In genomic region chr11:130707217-130707616, GRCh38 we compare ENCODE assay signal across 19 cellular contexts.
DNase-seq lines count a peak whose midpoint lies in the region; ATAC-seq and TF ChIP-seq lines count a peak whose summit lies in the region.
"Had no signal": no experiment of that assay in that cellular context is flagged by ENCODE, and none has a peak within 500 bp of the region (broad histone marks: within the 10 kb centered on the region; RNA-seq: fewer than 3 reads in every experiment).

No MANE protein-coding gene starts in this region.

- H3K27ac ChIP-seq in right cardiac atrium (ENCODE audit: low read length) (no peak overlapping the region), esophagus muscularis mucosa (replicated peaks in 1 of 4) (no peak overlapping the region), osteoblast (ENCODE audit: low read depth, low read length) (no peak overlapping the region), coronary artery (no peak overlapping the region)
- H3K27ac ChIP-seq: 22Rv1; A549; BLaER1 treated with 17β-estradiol and CSF1 and Interleukin-3, amounts not matched to agents 10 nM and 100 nM; C4-2B had no signal

- H3K4me1 ChIP-seq in right cardiac atrium (ENCODE audit: control insufficient read depth, insufficient read depth, low read length) (no peaks in the 10 kb centered on the region), esophagus muscularis mucosa (peaks cover 0 to 14% (median 12%) of the 10 kb centered on the region in 4 donors), osteoblast (ENCODE audit: insufficient read depth, low read length) (peaks cover 20% of the 10 kb centered on the region)
- H3K4me1 ChIP-seq: A549, Caco-2 had no signal

- H2AFZ ChIP-seq in osteoblast (ENCODE audit: low read length) = no peak overlapping the region

- ATAC-seq in right cardiac atrium = peak; percentile 39 to 90
- ATAC-seq in left ventricle myocardium superior = no peak
- ATAC-seq: A549; CD8-positive, alpha-beta T cell had no signal

- no peak overlapping the region for H3K4me3 Mint-ChIP-seq in HFFc6
- H3K4me3 Mint-ChIP-seq in activated CD4-positive, alpha-beta T cell treated with anti-CD3 and anti-CD28 coated beads, Interleukin-2, amount 10 ng/mL, durations not matched to agents 7 days and 5 days = no peak overlapping the region
- H3K4me3 Mint-ChIP-seq: B cell; CD4-positive, alpha-beta T cell; CD8-positive, alpha-beta T cell had no signal

- CTCF ChIA-PET in activated CD4-positive, alpha-beta T cell treated with anti-CD3 and anti-CD28 coated beads, Interleukin-2, amount 10 ng/mL, durations not matched to agents 7 days and 5 days (lab: Charles Lee) = interaction anchor here (1.2 kb wide), 1 partner anchor 11 kb away, joined by 4 read pairs; no protein-coding TSS in a partner anchor

- peaks cover 10% of the 10 kb centered on the region for H3K36me3 Mint-ChIP-seq in HFFc6 (ENCODE audit: low read depth)
- H3K36me3 Mint-ChIP-seq in activated CD4-positive, alpha-beta T cell treated with anti-CD3 and anti-CD28 coated beads, Interleukin-2, amount 10 ng/mL, durations not matched to agents 7 days and 5 days (ENCODE audit: low read depth) = no peaks in the 10 kb centered on the region
- H3K36me3 Mint-ChIP-seq: CD8-positive, alpha-beta T cell had no signal

- no peaks in the 10 kb centered on the region for H3K36me3 ChIP-seq in esophagus muscularis mucosa
- no peaks in the 10 kb centered on the region for H3K36me3 ChIP-seq in osteoblast (ENCODE audit: insufficient read depth, low read length)
- H3K36me3 ChIP-seq: BLaER1 treated with 17β-estradiol and CSF1 and Interleukin-3, amounts not matched to agents 10 nM and 100 nM had no signal

- POLR2A ChIA-PET in activated CD4-positive, alpha-beta T cell treated with anti-CD3 and anti-CD28 coated beads, Interleukin-2, amount 10 ng/mL, durations not matched to agents 7 days and 5 days (lab: Charles Lee) = no interaction called here

- H3K27ac Mint-ChIP-seq in HFFc6 = no peak overlapping the region
- no peak overlapping the region for H3K27ac Mint-ChIP-seq in activated CD4-positive, alpha-beta T cell treated with anti-CD3 and anti-CD28 coated beads, Interleukin-2, amount 10 ng/mL, durations not matched to agents 7 days and 5 days
- H3K27ac Mint-ChIP-seq: B cell; CD4-positive, alpha-beta T cell; CD8-positive, alpha-beta T cell had no signal

- peaks cover 7% of the 10 kb centered on the region for H3K9me3 Mint-ChIP-seq in HFFc6
- H3K9me3 Mint-ChIP-seq in activated CD4-positive, alpha-beta T cell treated with anti-CD3 and anti-CD28 coated beads, Interleukin-2, amount 10 ng/mL, durations not matched to agents 7 days and 5 days = no peaks in the 10 kb centered on the region
- H3K9me3 Mint-ChIP-seq: CD4-positive, alpha-beta T cell; CD8-positive, alpha-beta T cell had no signal

- 61% methylated on average over 4 of the region's 4 CpGs for WGBS in right cardiac atrium
- 98% methylated on average over 4 of the region's 4 CpGs for WGBS in esophagus muscularis mucosa

- peaks cover 35% of the 10 kb centered on the region for H3K27me3 Mint-ChIP-seq in HFFc6 (ENCODE audit: insufficient read depth)
- no peaks in the 10 kb centered on the region for H3K27me3 Mint-ChIP-seq in activated CD4-positive, alpha-beta T cell treated with anti-CD3 and anti-CD28 coated beads, Interleukin-2, amount 10 ng/mL, durations not matched to agents 7 days and 5 days
- H3K27me3 Mint-ChIP-seq: B cell had no signal

- no peak overlapping the region for H3K4me3 ChIP-seq in right cardiac atrium (ENCODE audit: low read length)
- no peak overlapping the region for H3K4me3 ChIP-seq in esophagus muscularis mucosa
- no peak overlapping the region for H3K4me3 ChIP-seq in osteoblast (ENCODE audit: insufficient read depth, low read length)
- H3K4me3 ChIP-seq in coronary artery = no peak overlapping the region
- H3K4me3 ChIP-seq: A549; BLaER1 treated with 17β-estradiol and CSF1 and Interleukin-3, amounts not matched to agents 10 nM and 100 nM had no signal

- H3K4me2 ChIP-seq in osteoblast (ENCODE audit: insufficient read depth, low read length) = peak overlapping the region; percentile 27
- H3K4me2 ChIP-seq: A549; BLaER1 treated with 17β-estradiol and CSF1 and Interleukin-3, amounts not matched to agents 10 nM and 100 nM had no signal

- DNase-seq in right cardiac atrium = no peak
- no peak for DNase-seq in left ventricle myocardium superior
- DNase-seq in esophagus muscularis mucosa (ENCODE audit: extremely low spot score) = peak; percentile 74
- no peak for DNase-seq in osteoblast (ENCODE audit: insufficient read length, low spot score, missing footprints)
- DNase-seq in HFFc6 = no peak
- DNase-seq in coronary artery (ENCODE audit: low spot score) = no peak
- DNase-seq in activated CD4-positive, alpha-beta T cell treated with anti-CD3 and anti-CD28 coated beads, Interleukin-2, amount 10 ng/mL, durations not matched to agents 7 days and 5 days = no peak
- DNase-seq: AML-193; Caco-2; Calu3; CD4-positive, alpha-beta T cell; CD8-positive, alpha-beta T cell; DMS79 treated with DMSO at 0.1 percent for 48 hours; GF-D8 had no signal

- no peaks in the 10 kb centered on the region for H3K79me2 ChIP-seq in osteoblast (ENCODE audit: insufficient read depth, low read length)

- no peaks in the 10 kb centered on the region for H3K9me3 ChIP-seq in right cardiac atrium (ENCODE audit: control insufficient read depth, low read length)
- no peaks in the 10 kb centered on the region for H3K9me3 ChIP-seq in esophagus muscularis mucosa
- H3K9me3 ChIP-seq in osteoblast (ENCODE audit: low read depth, low read length) = no peaks in the 10 kb centered on the region
- H3K9me3 ChIP-seq: A549 had no signal

- intact Hi-C loops in right cardiac atrium (cut with DNase I) = no loop called here
- intact Hi-C loops in left ventricle myocardium superior (cut with micrococcal nuclease) = no loop called here
- intact Hi-C loops in esophagus muscularis mucosa (cut with DNase I) = no loop called here

- H3K27me3 ChIP-seq in right cardiac atrium (ENCODE audit: control insufficient read depth, insufficient read depth) = no peaks in the 10 kb centered on the region
- no peaks in the 10 kb centered on the region for H3K27me3 ChIP-seq in esophagus muscularis mucosa
- H3K27me3 ChIP-seq in osteoblast (ENCODE audit: insufficient read depth, low read length) = peaks cover 6% of the 10 kb centered on the region
- H3K27me3 ChIP-seq: BLaER1 treated with 17β-estradiol and CSF1 and Interleukin-3, amounts not matched to agents 10 nM and 100 nM had no signal

- no peaks in the 10 kb centered on the region; the same call in 1 of the 2 replicates for H3K4me1 Mint-ChIP-seq in HFFc6 (ENCODE audit: low read depth)
- H3K4me1 Mint-ChIP-seq in activated CD4-positive, alpha-beta T cell treated with anti-CD3 and anti-CD28 coated beads, Interleukin-2, amount 10 ng/mL, durations not matched to agents 7 days and 5 days = no peaks in the 10 kb centered on the region
- H3K4me1 Mint-ChIP-seq: B cell had no signal

- TF ChIP-seq CTCF in esophagus muscularis mucosa (IDR thresholded peaks at IDR 0.05) (no peak), osteoblast (IDR thresholded peaks at IDR 0.05; ENCODE audit: extremely low read depth, low read depth, low read length) (no peak), HFFc6 (IDR thresholded peaks at IDR 0.05) (no peak), coronary artery (IDR thresholded peaks at IDR 0.05) (no peak)

- no peaks in the 10 kb centered on the region for H4K20me1 ChIP-seq in osteoblast (ENCODE audit: insufficient read depth, low read length)
- H4K20me1 ChIP-seq: BLaER1 treated with 17β-estradiol and CSF1 and Interleukin-3, amounts not matched to agents 10 nM and 100 nM had no signal

- TF ChIP-seq POLR2A in esophagus muscularis mucosa (IDR thresholded peaks at IDR 0.05; ENCODE audit: low read depth) = no peak

- TF ChIP-seq EP300 in esophagus muscularis mucosa (IDR thresholded peaks at IDR 0.05) = no peak
